Comparison of ENCODE assay signal across 13 cellular contexts in the genomic region with DNA sequence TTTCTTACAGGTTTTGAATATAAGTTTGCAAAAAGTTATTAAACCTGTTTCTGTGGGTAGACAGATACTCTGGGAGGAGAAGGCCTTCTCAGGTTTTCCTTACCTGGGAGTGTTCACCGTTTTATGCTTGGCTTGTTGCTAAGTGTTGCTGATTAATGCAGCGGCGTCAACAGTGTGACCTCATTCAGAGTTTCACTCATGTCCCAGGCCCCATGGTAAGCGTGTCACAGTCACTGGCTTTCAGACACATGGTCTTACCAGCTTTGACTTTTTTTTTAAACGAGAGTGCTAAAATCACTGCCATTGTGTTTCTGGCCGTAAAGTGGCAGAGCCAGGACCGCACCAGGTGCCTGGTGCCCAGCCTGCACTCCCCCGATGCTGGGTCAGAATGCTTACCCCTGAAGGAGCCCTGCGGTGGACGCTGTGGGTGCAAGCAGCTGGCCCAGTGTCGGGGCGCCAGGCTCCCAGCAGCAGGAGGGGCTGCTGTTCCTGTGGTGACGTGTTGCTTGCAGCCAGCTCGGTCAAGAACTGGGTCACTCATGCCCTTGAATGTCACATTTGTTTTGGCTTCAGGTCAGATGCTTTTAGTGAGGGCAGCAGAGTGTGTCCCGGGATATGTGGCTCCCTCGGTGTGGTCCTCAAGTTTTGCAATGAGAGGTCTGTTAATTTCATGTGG.
"Had no signal": no experiment of that assay in that cellular context is flagged by ENCODE, and none has a peak within 500 bp of the region (broad histone marks: within the 10 kb centered on the region; RNA-seq: fewer than 3 reads in every experiment).

No MANE protein-coding gene starts in this region.

- DNase-seq: activated CD4-positive, alpha-beta T cell treated with anti-CD3 and anti-CD28 coated beads, Interleukin-2, amount 10 ng/mL, durations not matched to agents 7 days and 5 days; activated CD4-positive, CD25-positive, alpha-beta regulatory T cell; activated naive CD8-positive, alpha-beta T cell treated with anti-CD3 and anti-CD28 coated beads, Interleukin-2, amount 50 U/mL, for 24 hours; endodermal cell; erythroblast; retina had no signal

- H3K27ac ChIP-seq: gastroesophageal sphincter, neural progenitor cell, pancreas, thoracic aorta, upper lobe of right lung had no signal

- H3K4me3 ChIP-seq: gastroesophageal sphincter, neural progenitor cell, pancreas, smooth muscle cell, thoracic aorta, upper lobe of right lung had no signal

- H3K9me3 ChIP-seq: gastroesophageal sphincter, pancreas, thoracic aorta, upper lobe of right lung had no signal

- H3K27me3 ChIP-seq: dorsolateral prefrontal cortex, gastroesophageal sphincter, neural progenitor cell, pancreas, upper lobe of right lung had no signal

- H3K36me3 ChIP-seq: neural progenitor cell had no signal

- ATAC-seq: activated naive CD8-positive, alpha-beta T cell treated with anti-CD3 and anti-CD28 coated beads, Interleukin-2, amount 50 U/mL, for 24 hours; gastroesophageal sphincter; pancreas; upper lobe of right lung had no signal
